In genomic region chr18:58649966-58650816, GRCh38 we compare ENCODE assay signal across 12 cellular contexts. TPM values are rescaled to one million over a fixed set of nuclear protein-coding genes. Genes with fewer than 3 reads are reported as not detected.
DNase-seq lines count a peak whose midpoint lies in the region; ATAC-seq, FAIRE-seq and TF ChIP-seq lines count a peak whose summit lies in the region.
"Had no signal": no experiment of that assay in that cellular context is flagged by ENCODE, and none has a peak within 500 bp of the region (broad histone marks: within the 10 kb centered on the region; RNA-seq: fewer than 3 reads in every experiment).

No MANE protein-coding gene starts in this region.

- H3F3A ChIP-seq in neural progenitor cell (ENCODE audit: low read depth): no peaks in the 10 kb centered on the region

- H3K36me3 ChIP-seq in neural progenitor cell (no peaks in the 10 kb centered on the region), kidney (ENCODE audit: control insufficient read depth in 1 of 2, insufficient read depth in 2 of 2, low read length in 2 of 2) (no peaks in the 10 kb centered on the region)
- H3K36me3 ChIP-seq: pancreas had no signal

- no peaks in the 10 kb centered on the region for H3K79me2 ChIP-seq in neural progenitor cell (ENCODE audit: low read depth)

- H3K4me3 ChIP-seq in neural progenitor cell (no peak overlapping the region), kidney (ENCODE audit: low read length in 2 of 2) (no peak overlapping the region)
- H3K4me3 ChIP-seq: pancreas had no signal

- no peaks in the 10 kb centered on the region for H3K27me3 Mint-ChIP-seq in neural progenitor cell (ENCODE audit: insufficient read depth, low read depth)
- H3K27me3 Mint-ChIP-seq in type B pancreatic cell: no peaks in the 10 kb centered on the region

- no peak overlapping the region for H3K4me2 ChIP-seq in neural progenitor cell

- H3K9ac ChIP-seq in neural progenitor cell (no peak overlapping the region), kidney (ENCODE audit: low read length in 2 of 2) (no peak overlapping the region)

- H3K36me3 Mint-ChIP-seq in neural progenitor cell (no peaks in the 10 kb centered on the region), type B pancreatic cell (no peaks in the 10 kb centered on the region)

- no peaks in the 10 kb centered on the region for H4K20me1 ChIP-seq in neural progenitor cell (ENCODE audit: low read depth)

- no peaks in the 10 kb centered on the region for H3K27me3 ChIP-seq in neural progenitor cell
- H3K27me3 ChIP-seq: pancreas had no signal

- peak overlapping the region; percentile 43 for H2AFZ ChIP-seq in neural progenitor cell (replicated peaks)

- peak; percentile 70 to 75 for ATAC-seq in activated CD4-positive, CD25-positive, alpha-beta regulatory T cell treated with anti-CD3 and anti-CD28 coated beads, Interleukin-2, amount 50 U/mL, for 24 hours
- peak; percentile 89 for ATAC-seq in HG02870 (IDR thresholded peaks at IDR 0.05; ENCODE audit: unreplicated experiment)

- TF ChIP-seq CTCF in neural progenitor cell (IDR thresholded peaks at IDR 0.05) (no peak), type B pancreatic cell (conservative IDR thresholded peaks at IDR 0.05) (no peak), kidney (IDR thresholded peaks at IDR 0.05; ENCODE audit: borderline replicate concordance, extremely low read depth, insufficient read depth) (no peak)

- H3K4me3 Mint-ChIP-seq in neural progenitor cell (no peak overlapping the region), type B pancreatic cell (no peak overlapping the region)

- H3K27ac Mint-ChIP-seq in neural progenitor cell (no peak overlapping the region), type B pancreatic cell (no peak overlapping the region)

- H3K4me1 Mint-ChIP-seq in neural progenitor cell (no peaks in the 10 kb centered on the region), type B pancreatic cell (ENCODE audit: unreplicated experiment) (no peaks in the 10 kb centered on the region)

- H3K27ac ChIP-seq in neural progenitor cell: no peak overlapping the region
- no peak overlapping the region for H3K27ac ChIP-seq in kidney (ENCODE audit: low read depth in 2 of 2, low read length in 2 of 2)
- H3K27ac ChIP-seq: 22Rv1, pancreas, VCaP had no signal

- FAIRE-seq in kidney (lab: Jason Lieb, UNC) (no peak), HTR-8/SVneo (lab: Jason Lieb, UNC) (no peak)
- FAIRE-seq: pancreas had no signal

- H3K4me1 ChIP-seq in neural progenitor cell (no peaks in the 10 kb centered on the region), kidney (ENCODE audit: control insufficient read depth in 1 of 2, insufficient read depth in 1 of 2, low read depth in 1 of 2, low read length in 2 of 2) (no peaks in the 10 kb centered on the region)
- H3K4me1 ChIP-seq: pancreas had no signal

- peaks cover 16% of the 10 kb centered on the region for H3K9me3 Mint-ChIP-seq in neural progenitor cell
- peaks cover 6% of the 10 kb centered on the region for H3K9me3 Mint-ChIP-seq in type B pancreatic cell

- intact Hi-C loops in kidney (cut with DNase I): no loop called here

- no peak for DNase-seq in activated CD4-positive, CD25-positive, alpha-beta regulatory T cell treated with anti-CD3 and anti-CD28 coated beads, Interleukin-2, amount 50 U/mL, for 72 hours
- peak; percentile 40 for DNase-seq in OCI-M1 (lab: John Stamatoyannopoulos, UW)
- DNase-seq in neural progenitor cell (ENCODE audit: low spot score): no peak
- no peak for DNase-seq in type B pancreatic cell (ENCODE audit: extremely low spot score, unreplicated experiment)
- no peak for DNase-seq in kidney
- DNase-seq in HTR-8/SVneo (ENCODE audit: insufficient read length, low spot score): no peak
- DNase-seq: pancreas, substantia nigra had no signal

- H3K9me3 ChIP-seq in neural progenitor cell (ENCODE audit: low read depth): peaks cover under 1% of the 10 kb centered on the region
- no peaks in the 10 kb centered on the region for H3K9me3 ChIP-seq in kidney (ENCODE audit: control insufficient read depth in 1 of 2, low read length in 2 of 2)
- H3K9me3 ChIP-seq: pancreas had no signal

RNA-seq across cellular contexts. Expression of gene MALT1, which starts 21.1 kb away (rescaled TPM):
- total RNA-seq in neural progenitor cell (ENCODE audit: low replicate concordance) (24.4 and 28.4 TPM in 2 replicates), type B pancreatic cell (ENCODE audit: low replicate concordance) (17.9 and 29.7 TPM in 2 replicates), kidney (39.4 TPM)
- polyA plus RNA-seq in kidney (ENCODE audit: insufficient read depth, low read depth, low replicate concordance): 10.4 TPM

RNA-seq across cellular contexts. Expression of gene ALPK2, which starts 21.3 kb away (rescaled TPM):
- total RNA-seq in neural progenitor cell (ENCODE audit: low replicate concordance) (0.15 and 0.24 TPM in 2 replicates), type B pancreatic cell (ENCODE audit: low replicate concordance) (0.24 and 1.5 TPM in 2 replicates), kidney (18.7 TPM)
- polyA plus RNA-seq in kidney (ENCODE audit: insufficient read depth, low read depth, low replicate concordance): 5.8 TPM
